Comparison of ENCODE assay signal across 22 cellular contexts in genomic region chr4:1226598-1226997, GRCh38. TPM values are rescaled to one million over a fixed set of nuclear protein-coding genes. Genes with fewer than 3 reads are reported as not detected.
A peak's percentile ranks its signal among the peaks of the same experiment; 100 is the strongest.
DNase-seq lines count a peak whose midpoint lies in the region; ATAC-seq, FAIRE-seq and TF ChIP-seq lines count a peak whose summit lies in the region.
"Had no signal": no experiment of that assay in that cellular context is flagged by ENCODE, and none has a peak within 500 bp of the region (broad histone marks: within the 10 kb centered on the region; RNA-seq: fewer than 3 reads in every experiment).

No MANE protein-coding gene starts in this region.

- H4K20me1 ChIP-seq in HepG2 (ENCODE audit: insufficient read depth, low read length): no peaks in the 10 kb centered on the region

- no peaks in the 10 kb centered on the region for H3K79me2 ChIP-seq in HepG2 (ENCODE audit: insufficient read depth, low read length)

- H3K27me3 Mint-ChIP-seq in neural crest cell (ENCODE audit: low read depth) (no peaks in the 10 kb centered on the region), Caco-2 (ENCODE audit: insufficient read depth, unreplicated experiment) (no peaks in the 10 kb centered on the region)
- H3K27me3 Mint-ChIP-seq: B cell had no signal

- TF ChIP-seq POLR2A in HepG2 (IDR thresholded peaks at IDR 0.05; ENCODE audit: insufficient read depth in 1 of 2, low read depth in 2 of 2, low read length in 2 of 2) (no peak), right lobe of liver (IDR thresholded peaks at IDR 0.05) (no peak), adrenal gland (IDR thresholded peaks at IDR 0.05) (no peak)

- no peaks in the 10 kb centered on the region for H3K9me3 Mint-ChIP-seq in neural crest cell
- H3K9me3 Mint-ChIP-seq in Caco-2 (ENCODE audit: unreplicated experiment): no peaks in the 10 kb centered on the region
- H3K9me3 Mint-ChIP-seq: CD8-positive, alpha-beta T cell; GM23338; H9 had no signal

- BruUV-seq in HepG2 (replicated peaks; lab: Mats Ljungman, UMichigan) (no TSS peak), Caco-2 (replicated peaks; lab: Mats Ljungman, UMichigan) (no TSS peak)

- H3K27ac Mint-ChIP-seq in neural crest cell (ENCODE audit: unreplicated experiment) (peak overlapping the region; percentile 75), Caco-2 (ENCODE audit: unreplicated experiment) (no peak overlapping the region)
- H3K27ac Mint-ChIP-seq: B cell; CD8-positive, alpha-beta T cell; GM23338 had no signal

- no peak for ATAC-seq in HepG2
- no peak for ATAC-seq in right lobe of liver
- ATAC-seq: CD8-positive, alpha-beta T cell; GM23338; K562 had no signal

- H3K9ac ChIP-seq in HepG2 (ENCODE audit: insufficient read depth, low read depth, low read length): no peak overlapping the region

- TF ChIP-seq EP300 in HepG2 (IDR thresholded peaks at IDR 0.05; ENCODE audit: low read depth in 2 of 2, low read length in 2 of 2) (no peak), HepG2 (CRISPR knock-in tag; IDR thresholded peaks at IDR 0.05; ENCODE audit: borderline replicate concordance) (no peak)

- no peak overlapping the region for H3K4me2 ChIP-seq in HepG2 (ENCODE audit: low read depth, low read length)
- H3K4me2 ChIP-seq: GM23338, PC-9 had no signal

- no peaks in the 10 kb centered on the region for H3K27me3 ChIP-seq in HepG2 (ENCODE audit: control insufficient read depth in 1 of 2, insufficient read depth in 2 of 2, low read length in 2 of 2)
- no peaks in the 10 kb centered on the region for H3K27me3 ChIP-seq in right lobe of liver
- H3K27me3 ChIP-seq in adrenal gland: no peaks in the 10 kb centered on the region
- H3K27me3 ChIP-seq in Caco-2 (replicated peaks; ENCODE audit: control insufficient read depth, insufficient read depth, low read length): no peaks in the 10 kb centered on the region
- H3K27me3 ChIP-seq: MG63 had no signal

- FAIRE-seq in HepG2 (lab: Jason Lieb, UNC): no peak
- FAIRE-seq: K562 had no signal

- H3K4me1 Mint-ChIP-seq in neural crest cell: no peaks in the 10 kb centered on the region
- no peaks in the 10 kb centered on the region for H3K4me1 Mint-ChIP-seq in Caco-2 (ENCODE audit: low read depth, unreplicated experiment)
- H3K4me1 Mint-ChIP-seq: GM23338, H9 had no signal

- in situ Hi-C loops in HepG2 (cut with HindIII; ENCODE audit: extremely low pct_ligation_motif_present, low pct_unique_long_range_greater_than_20kb): no loop called here

- POLR2A ChIA-PET in HepG2 (lab: Yijun Ruan, JAX) (no interaction called here), Caco-2 (lab: Charles Lee) (no interaction called here)

- intact Hi-C loops in HepG2 (cut with micrococcal nuclease; ENCODE audit: unreplicated experiment) (no loop called here), right lobe of liver (cut with DNase I) (loop anchor here in 1 of 2 donors (10.0 kb wide), 1 partner anchor 202 kb away; no protein-coding TSS in a partner anchor), adrenal gland (cut with DNase I) (no loop called here), Caco-2 (cut with micrococcal nuclease; ENCODE audit: unreplicated experiment) (no loop called here)

- no peak for TF ChIP-seq RAD21 in HepG2 (CRISPR knock-in tag; IDR thresholded peaks at IDR 0.05)

- H3K36me3 ChIP-seq in HepG2 (replicated peaks in 1 of 2; ENCODE audit: control insufficient read depth in 1 of 2, insufficient read depth in 2 of 2, low read length in 2 of 2) (peaks cover 34 to 65% of the 10 kb centered on the region in 2 experiments), right lobe of liver (peaks cover 0 to 58% (median 18%) of the 10 kb centered on the region in 4 donors), adrenal gland (replicated peaks in 1 of 2) (peaks cover 0 to 76% of the 10 kb centered on the region in 2 donors), Caco-2 (ENCODE audit: control insufficient read depth, insufficient read depth, low read length) (peaks cover 8% of the 10 kb centered on the region)

- 97% methylated on average over 11 of the region's 16 CpGs for WGBS in HepG2 (ENCODE audit: low lambda C conversion rate)
- 73% methylated on average over 10 of the region's 16 CpGs for WGBS in right lobe of liver (ENCODE audit: insufficient coverage, low coverage, low lambda C conversion rate, missing lambda C conversion rate)
- 71 to 87% (median 86%) methylated on average over 13 to 16 of the region's 16 CpGs for WGBS in adrenal gland, 4 donors

- H2AFZ ChIP-seq in HepG2 (ENCODE audit: low read length): no peak overlapping the region
- H2AFZ ChIP-seq: GM23338, PC-9 had no signal

- TF ChIP-seq CTCF in HepG2 (CRISPR knock-in tag; IDR thresholded peaks at IDR 0.05) (no peak), right lobe of liver (IDR thresholded peaks at IDR 0.05) (no peak), adrenal gland (IDR thresholded peaks at IDR 0.05) (no peak), neural crest cell (conservative IDR thresholded peaks at IDR 0.05) (no peak), Caco-2 (IDR thresholded peaks at IDR 0.05; ENCODE audit: insufficient read depth in 1 of 2, low read depth in 1 of 2, low read length in 1 of 2, severe bottlenecking in 1 of 2, unreplicated experiment in 1 of 2) (no peak)

- H3K36me3 Mint-ChIP-seq in neural crest cell (ENCODE audit: low read depth): peaks cover 21% of the 10 kb centered on the region
- peaks cover 69% of the 10 kb centered on the region for H3K36me3 Mint-ChIP-seq in Caco-2 (ENCODE audit: insufficient read depth, unreplicated experiment)

- H3K4me3 Mint-ChIP-seq in neural crest cell (no peak overlapping the region), Caco-2 (ENCODE audit: unreplicated experiment) (no peak overlapping the region)
- H3K4me3 Mint-ChIP-seq: B cell; CD8-positive, alpha-beta T cell; GM23338; H9 had no signal

- CTCF ChIA-PET in HepG2 (lab: Yijun Ruan, JAX; ENCODE audit: low intra/inter-chr PET ratio, low total read pairs): no interaction called here
- CTCF ChIA-PET in Caco-2 (lab: Charles Lee): no interaction called here

- H3K4me1 ChIP-seq in HepG2 (ENCODE audit: insufficient read depth, low read length) (no peaks in the 10 kb centered on the region), right lobe of liver (no peaks in the 10 kb centered on the region), adrenal gland (replicated peaks in 1 of 2) (peaks cover 12 to 17% of the 10 kb centered on the region in 2 donors), Caco-2 (no peaks in the 10 kb centered on the region)

- H3K4me3 ChIP-seq in HepG2 (replicated peaks in 1 of 3; ENCODE audit: insufficient read depth in 1 of 3, low read depth in 2 of 3, low read length in 3 of 3) (no peak overlapping the region), right lobe of liver (no peak overlapping the region), adrenal gland (no peak overlapping the region), Caco-2 (ENCODE audit: low read depth, low read length) (no peak overlapping the region)
- H3K4me3 ChIP-seq: GM23338, K562, MG63, PC-9 had no signal

- DNase-seq in HepG2 (ENCODE audit: low spot score) (no peak), right lobe of liver (no peak), adrenal gland (no peak), neural crest cell (ENCODE audit: low read depth, low spot score) (no peak), Caco-2 (no peak), Kasumi-1 (lab: John Stamatoyannopoulos, UW) (no peak)
- DNase-seq in central memory CD4-positive, alpha-beta T cell: no peak
- DNase-seq: CD8-positive, alpha-beta T cell; H9; MG63; NCI-H1048; NCI-H1417; NCI-H1694; NCI-H2029 treated with DMSO at 0.1 percent for 48 hours; NCI-H446 treated with DMSO at 0.1 percent for 48 hours; NCI-H526 treated with DMSO at 0.1 percent for 48 hours; PC-9; SHP77 treated with DMSO at 0.1 percent for 48 hours had no signal

- H3K27ac ChIP-seq in HepG2 (ENCODE audit: extremely low read length, insufficient read depth, low read length): no peak overlapping the region
- no peak overlapping the region for H3K27ac ChIP-seq in right lobe of liver
- H3K27ac ChIP-seq in adrenal gland: peak overlapping the region in 3 of 5 donors; percentile 60 to 84 (median 71)
- H3K27ac ChIP-seq: C4-2B, PC-9 had no signal

- H3K9me3 ChIP-seq in HepG2 (ENCODE audit: low read length): no peaks in the 10 kb centered on the region
- H3K9me3 ChIP-seq in right lobe of liver: no peaks in the 10 kb centered on the region
- H3K9me3 ChIP-seq in adrenal gland (replicated peaks in 1 of 3): no peaks in the 10 kb centered on the region
- H3K9me3 ChIP-seq in Caco-2: no peaks in the 10 kb centered on the region
- H3K9me3 ChIP-seq: MG63 had no signal

RNA-seq across cellular contexts. Expression of gene CTBP1, which starts 22.3 kb away (rescaled TPM):
- total RNA-seq in HepG2 (2016; rRNA removed; fragmentation: Illumina TruSeq; extraction: Trizol) (106 and 112 TPM in 2 replicates), right lobe of liver (10 to 100 TPM; 74.8 to 85.5 (median 79.4) TPM), adrenal gland (100 to 1,000 TPM; 143 to 293 (median 169) TPM), neural crest cell (218 and 219 TPM in 2 replicates), Caco-2 (2022) (184 TPM in 2 replicates)
- 119 TPM in 2 replicates for total RNA-seq in HepG2 (2016; cell fraction: cytosol; rRNA removed; fragmentation: Illumina TruSeq; extraction: Trizol; ENCODE audit: low read depth)
- 83.8 and 121 TPM in 2 replicates for total RNA-seq in HepG2 (2016; cell fraction: insoluble cytoplasmic fraction; rRNA removed; fragmentation: Illumina TruSeq; extraction: Trizol)
- 133 and 173 TPM in 2 replicates for total RNA-seq in HepG2 (2016; cell fraction: membrane; rRNA removed; fragmentation: Illumina TruSeq; extraction: Trizol)
- total RNA-seq in HepG2 (2016; cell fraction: nucleus; rRNA removed; fragmentation: Illumina TruSeq; extraction: Trizol): 51.5 and 60.9 TPM in 2 replicates
- polyA plus RNA-seq in HepG2 (2011; rRNA removed) (78.5 and 123 TPM in 2 replicates), adrenal gland (100 to 1,000 TPM in 2 of 3 donors, 10 to 100 TPM in 1; 45.7 to 172 (median 145) TPM)
- polyA plus RNA-seq in HepG2 (2011; cell fraction: cytosol; rRNA removed): 87.2 and 182 TPM in 2 replicates
- 489 and 636 TPM in 2 replicates for polyA plus RNA-seq in HepG2 (2011; cell fraction: nucleus; rRNA removed)
- 69.0 and 92.6 TPM in 2 replicates for polyA plus RNA-seq in HepG2 (2012)
- polyA plus RNA-seq in HepG2 (2016; cell fraction: cytosol; fragmentation: Illumina TruSeq; extraction: Trizol; ENCODE audit: low read depth): 49.5 and 64.7 TPM in 2 replicates
- polyA plus RNA-seq in HepG2 (2016; cell fraction: insoluble cytoplasmic fraction; fragmentation: Illumina TruSeq; extraction: Trizol; ENCODE audit: low read depth): 101 and 112 TPM in 2 replicates
- polyA plus RNA-seq in HepG2 (2016; cell fraction: membrane; fragmentation: Illumina TruSeq; extraction: Trizol; ENCODE audit: low read depth): 103 and 116 TPM in 2 replicates
- polyA plus RNA-seq in HepG2 (2016; cell fraction: nucleus; fragmentation: Illumina TruSeq; extraction: Trizol; ENCODE audit: insufficient read depth, low read depth): 152 and 155 TPM in 2 replicates
- polyA minus RNA-seq in HepG2 (2011; rRNA and poly(A)+ RNA removed; ENCODE audit: low replicate concordance): 136 and 350 TPM in 2 replicates
- polyA minus RNA-seq in HepG2 (2011; cell fraction: cytosol; rRNA and poly(A)+ RNA removed): 85.1 and 100 TPM in 2 replicates
- polyA minus RNA-seq in HepG2 (2011; cell fraction: nucleus; rRNA and poly(A)+ RNA removed): 47.7 and 48.4 TPM in 2 replicates

RNA-seq across cellular contexts. Expression of gene SPON2, which starts 54.2 kb away (rescaled TPM):
- total RNA-seq in HepG2 (2016; rRNA removed; fragmentation: Illumina TruSeq; extraction: Trizol) (12.5 and 17.4 TPM in 2 replicates), right lobe of liver (100 to 1,000 TPM in 3 of 6 experiments, 10 to 100 TPM in 3; 41.9 to 138 (median 99.9) TPM), adrenal gland (100 to 1,000 TPM in 3 of 8 donors, 10 to 100 TPM in 5; 23.9 to 206 (median 76.7) TPM), neural crest cell (2.3 and 4.1 TPM in 2 replicates), Caco-2 (2022) (3.1 and 4.0 TPM in 2 replicates)
- 4.7 and 5.3 TPM in 2 replicates for total RNA-seq in HepG2 (2016; cell fraction: cytosol; rRNA removed; fragmentation: Illumina TruSeq; extraction: Trizol; ENCODE audit: low read depth)
- 13.2 and 25.5 TPM in 2 replicates for total RNA-seq in HepG2 (2016; cell fraction: insoluble cytoplasmic fraction; rRNA removed; fragmentation: Illumina TruSeq; extraction: Trizol)
- 9.4 and 9.5 TPM in 2 replicates for total RNA-seq in HepG2 (2016; cell fraction: membrane; rRNA removed; fragmentation: Illumina TruSeq; extraction: Trizol)
- total RNA-seq in HepG2 (2016; cell fraction: nucleus; rRNA removed; fragmentation: Illumina TruSeq; extraction: Trizol): 15.0 and 17.4 TPM in 2 replicates
- polyA plus RNA-seq in HepG2 (2011; rRNA removed) (55.2 and 80.8 TPM in 2 replicates), adrenal gland (10 to 100 TPM in 2 of 3 donors, 1 to 10 TPM in 1; 4.1 to 83.7 (median 28.4) TPM)
- 34.7 and 69.3 TPM in 2 replicates for polyA plus RNA-seq in HepG2 (2011; cell fraction: cytosol; rRNA removed)
- 320 and 335 TPM in 2 replicates for polyA plus RNA-seq in HepG2 (2011; cell fraction: nucleus; rRNA removed)
- polyA plus RNA-seq in HepG2 (2012): 21.8 and 46.8 TPM in 2 replicates
- polyA plus RNA-seq in HepG2 (2016; cell fraction: cytosol; fragmentation: Illumina TruSeq; extraction: Trizol; ENCODE audit: low read depth): 3.7 and 4.9 TPM in 2 replicates
- 12.3 and 15.6 TPM in 2 replicates for polyA plus RNA-seq in HepG2 (2016; cell fraction: insoluble cytoplasmic fraction; fragmentation: Illumina TruSeq; extraction: Trizol; ENCODE audit: low read depth)
- polyA plus RNA-seq in HepG2 (2016; cell fraction: membrane; fragmentation: Illumina TruSeq; extraction: Trizol; ENCODE audit: low read depth): 8.6 and 9.0 TPM in 2 replicates
- polyA plus RNA-seq in HepG2 (2016; cell fraction: nucleus; fragmentation: Illumina TruSeq; extraction: Trizol; ENCODE audit: insufficient read depth, low read depth): 34.9 and 43.2 TPM in 2 replicates
- 0.65 and 46.4 TPM in 2 replicates for polyA minus RNA-seq in HepG2 (2011; rRNA and poly(A)+ RNA removed; ENCODE audit: low replicate concordance)
- polyA minus RNA-seq in HepG2 (2011; cell fraction: cytosol; rRNA and poly(A)+ RNA removed): 20.2 and 29.8 TPM in 2 replicates
- 33.9 and 38.4 TPM in 2 replicates for polyA minus RNA-seq in HepG2 (2011; cell fraction: nucleus; rRNA and poly(A)+ RNA removed)

Comparison
In these comparisons a context has a peak if more than half of its experiments do, and no peak if none do; other contexts are left out.
1. H3K27ac ChIP-seq: peak in adrenal gland (3 of 5); none in HepG2 (single experiment) and right lobe of liver (0 of 3).